Comparison of ENCODE assay signal across 32 cellular contexts in genomic region chr6:83558975-83559374, GRCh38. TPM values are rescaled to one million over a fixed set of nuclear protein-coding genes. Genes with fewer than 3 reads are reported as not detected.
"Had no signal": no experiment of that assay in that cellular context is flagged by ENCODE, and none has a peak within 500 bp of the region (broad histone marks: within the 10 kb centered on the region; RNA-seq: fewer than 3 reads in every experiment).

No MANE protein-coding gene starts in this region.

- H3K36me3 ChIP-seq: ascending aorta, breast epithelium, cardiac muscle cell, esophagus muscularis mucosa, gastrocnemius medialis, heart left ventricle had no signal

- H3K4me3 Mint-ChIP-seq: activated CD4-positive, alpha-beta memory T cell treated with anti-CD3 and anti-CD28 coated beads, Interleukin-2, amount 10 ng/mL, durations not matched to agents 7 days and 5 days; activated CD4-positive, alpha-beta T cell treated with anti-CD3 and anti-CD28 coated beads, Interleukin-2, amount 10 ng/mL, durations not matched to agents 7 days and 5 days; activated naive CD4-positive, alpha-beta T cell treated with anti-CD3 and anti-CD28 coated beads, Interleukin-2, amount 10 ng/mL, durations not matched to agents 7 days and 5 days; activated naive CD8-positive, alpha-beta T cell treated with anti-CD3 and anti-CD28 coated beads, Interleukin-2, amount 10 ng/mL, durations not matched to agents 7 days and 5 days; activated T-cell treated with anti-CD3 and anti-CD28 coated beads, Interleukin-2, amount 50 U/mL, for 24 hours; activated T-cell treated with anti-CD3 and anti-CD28 coated beads, Interleukin-2, amount 50 U/mL, for 72 hours; brain; dendritic cell treated with granulocyte-macrophage colony-stimulating factor and Interleukin-4, amounts not matched to agents 40 ng/mL and 50 ng/mL, for 4 days had no signal

- H3K27ac ChIP-seq: ascending aorta, breast epithelium, cardiac muscle cell, coronary artery, dorsolateral prefrontal cortex, esophagus muscularis mucosa, foreskin keratinocyte, gastrocnemius medialis, heart left ventricle had no signal

- H3K36me3 Mint-ChIP-seq: activated naive CD4-positive, alpha-beta T cell treated with anti-CD3 and anti-CD28 coated beads, Interleukin-2, amount 10 ng/mL, durations not matched to agents 7 days and 5 days; activated naive CD4-positive, alpha-beta T cell treated with anti-CD3 and anti-CD28 coated beads, Interleukin-2, amount 50 U/mL, for 72 hours; activated naive CD8-positive, alpha-beta T cell treated with anti-CD3 and anti-CD28 coated beads, Interleukin-2, amount 10 ng/mL, durations not matched to agents 7 days and 5 days had no signal

- H3K27ac Mint-ChIP-seq: activated CD4-positive, alpha-beta memory T cell treated with anti-CD3 and anti-CD28 coated beads, Interleukin-2, amount 10 ng/mL, durations not matched to agents 7 days and 5 days; activated CD4-positive, alpha-beta T cell treated with anti-CD3 and anti-CD28 coated beads, Interleukin-2, amount 10 ng/mL, durations not matched to agents 7 days and 5 days; activated naive CD4-positive, alpha-beta T cell treated with anti-CD3 and anti-CD28 coated beads, Interleukin-2, amount 10 ng/mL, durations not matched to agents 7 days and 5 days; activated naive CD4-positive, alpha-beta T cell treated with anti-CD3 and anti-CD28 coated beads, Interleukin-2, amount 50 U/mL, for 72 hours; activated naive CD8-positive, alpha-beta T cell treated with anti-CD3 and anti-CD28 coated beads, Interleukin-2, amount 10 ng/mL, durations not matched to agents 7 days and 5 days; activated T-cell treated with anti-CD3 and anti-CD28 coated beads, Interleukin-2, amount 50 U/mL, for 24 hours; activated T-cell treated with anti-CD3 and anti-CD28 coated beads, Interleukin-2, amount 50 U/mL, for 72 hours; brain; dendritic cell treated with granulocyte-macrophage colony-stimulating factor and Interleukin-4, amounts not matched to agents 40 ng/mL and 50 ng/mL, for 4 days had no signal

- H3K9me3 Mint-ChIP-seq: activated naive CD8-positive, alpha-beta T cell treated with anti-CD3 and anti-CD28 coated beads, Interleukin-2, amount 10 ng/mL, durations not matched to agents 7 days and 5 days; activated T-cell treated with anti-CD3 and anti-CD28 coated beads, Interleukin-2, amount 50 U/mL, for 24 hours; dendritic cell treated with granulocyte-macrophage colony-stimulating factor and Interleukin-4, amounts not matched to agents 40 ng/mL and 50 ng/mL, for 4 days had no signal

- H3K27me3 ChIP-seq: ascending aorta, breast epithelium, cardiac muscle cell, dorsolateral prefrontal cortex, esophagus muscularis mucosa, gastrocnemius medialis had no signal

- H3K27me3 Mint-ChIP-seq: activated CD4-positive, alpha-beta memory T cell treated with anti-CD3 and anti-CD28 coated beads, Interleukin-2, amount 10 ng/mL, durations not matched to agents 7 days and 5 days; activated CD4-positive, alpha-beta T cell treated with anti-CD3 and anti-CD28 coated beads, Interleukin-2, amount 10 ng/mL, durations not matched to agents 7 days and 5 days; activated naive CD4-positive, alpha-beta T cell treated with anti-CD3 and anti-CD28 coated beads, Interleukin-2, amount 10 ng/mL, durations not matched to agents 7 days and 5 days; activated naive CD8-positive, alpha-beta T cell treated with anti-CD3 and anti-CD28 coated beads, Interleukin-2, amount 10 ng/mL, durations not matched to agents 7 days and 5 days had no signal

- H3K9me3 ChIP-seq: breast epithelium, gastrocnemius medialis had no signal

- H3K4me1 ChIP-seq: ascending aorta, breast epithelium, esophagus muscularis mucosa, foreskin keratinocyte, gastrocnemius medialis, heart left ventricle had no signal

- H3K4me3 ChIP-seq: ascending aorta, breast epithelium, cardiac muscle cell, coronary artery, dorsolateral prefrontal cortex, esophagus muscularis mucosa, gastrocnemius medialis, heart left ventricle had no signal

- ATAC-seq: activated naive CD4-positive, alpha-beta T cell treated with anti-CD3 and anti-CD28 coated beads, Interleukin-2, amount 50 U/mL, for 72 hours; activated T-cell treated with anti-CD3 and anti-CD28 coated beads, Interleukin-2, amount 50 U/mL, for 72 hours; foreskin keratinocyte; gastrocnemius medialis; heart left ventricle had no signal

- DNase-seq: activated CD4-positive, alpha-beta memory T cell treated with anti-CD3 and anti-CD28 coated beads, Interleukin-2, amount 10 ng/mL, durations not matched to agents 7 days and 5 days; activated CD4-positive, alpha-beta T cell treated with anti-CD3 and anti-CD28 coated beads for 1 hour; activated CD4-positive, alpha-beta T cell treated with anti-CD3 and anti-CD28 coated beads for 4 hours; activated CD4-positive, alpha-beta T cell treated with anti-CD3 and anti-CD28 coated beads, Interleukin-2, amount 10 ng/mL, durations not matched to agents 7 days and 5 days; activated CD4-positive, alpha-beta T cell treated with anti-CD3 and anti-CD28 coated beads, Interleukin-2, amount 50 U/mL, for 4 hours; activated CD8-positive, alpha-beta memory T cell treated with anti-CD3 and anti-CD28 coated beads, Interleukin-2, amount 50 U/mL, for 48 hours; activated gamma-delta T cell; activated naive CD4-positive, alpha-beta T cell; activated naive CD4-positive, alpha-beta T cell treated with anti-CD3 and anti-CD28 coated beads, Interleukin-2, amount 10 ng/mL, durations not matched to agents 7 days and 5 days; activated naive CD8-positive, alpha-beta T cell treated with anti-CD3 and anti-CD28 coated beads, Interleukin-2, amount 10 ng/mL, durations not matched to agents 7 days and 5 days; activated T-cell treated with anti-CD3 and anti-CD28 coated beads for 4 hours; activated T-cell treated with anti-CD3 and anti-CD28 coated beads, Interleukin-2, amount 50 U/mL, for 24 hours; activated T-cell treated with anti-CD3 and anti-CD28 coated beads, Interleukin-2, amount 50 U/mL, for 72 hours; central memory CD4-positive, alpha-beta T cell; cerebellar nuclear complex; dorsolateral prefrontal cortex; effector memory CD4-positive, alpha-beta T cell; erythroblast; foreskin keratinocyte; gastrocnemius medialis; glutamatergic neuron; heart left ventricle; T-helper 2 cell had no signal

- H3K4me1 Mint-ChIP-seq: activated CD4-positive, alpha-beta memory T cell treated with anti-CD3 and anti-CD28 coated beads, Interleukin-2, amount 10 ng/mL, durations not matched to agents 7 days and 5 days; activated CD4-positive, alpha-beta T cell treated with anti-CD3 and anti-CD28 coated beads, Interleukin-2, amount 10 ng/mL, durations not matched to agents 7 days and 5 days; activated naive CD4-positive, alpha-beta T cell treated with anti-CD3 and anti-CD28 coated beads, Interleukin-2, amount 10 ng/mL, durations not matched to agents 7 days and 5 days; activated naive CD8-positive, alpha-beta T cell treated with anti-CD3 and anti-CD28 coated beads, Interleukin-2, amount 10 ng/mL, durations not matched to agents 7 days and 5 days; brain had no signal

RNA-seq across cellular contexts. Expression of gene PRSS35, which starts 46.6 kb away (rescaled TPM):
- total RNA-seq: activated CD4-positive, alpha-beta memory T cell treated with anti-CD3 and anti-CD28 coated beads, Interleukin-2, amount 10 ng/mL, durations not matched to agents 7 days and 5 days; activated CD4-positive, alpha-beta T cell treated with anti-CD3 and anti-CD28 coated beads, Interleukin-2, amount 10 ng/mL, durations not matched to agents 7 days and 5 days; activated naive CD4-positive, alpha-beta T cell treated with anti-CD3 and anti-CD28 coated beads, Interleukin-2, amount 50 U/mL, for 72 hours; activated T-cell treated with anti-CD3 and anti-CD28 coated beads, Interleukin-2, amount 50 U/mL, for 72 hours; breast epithelium; foreskin keratinocyte; T-helper 1 cell treated with Interleukin-12 subunit alpha and Interleukin-12 subunit beta and Interleukin-4 antibody, amounts not matched to agents 30 ng/mL and 1 ng/mL, for 36 hours had no signal
- polyA plus RNA-seq: foreskin keratinocyte had no signal
